In genomic region chr15:58522391-58522790, GRCh38 we compare ENCODE assay signal across 12 cellular contexts.
DNase-seq lines count a peak whose midpoint lies in the region; ATAC-seq and TF ChIP-seq lines count a peak whose summit lies in the region.
"Had no signal": no experiment of that assay in that cellular context is flagged by ENCODE, and none has a peak within 500 bp of the region (broad histone marks: within the 10 kb centered on the region; RNA-seq: fewer than 3 reads in every experiment).

No MANE protein-coding gene starts in this region.

- H2BK120ac ChIP-seq in trophoblast cell (ENCODE audit: insufficient read depth, low read length, poor library complexity) = peak overlapping the region; percentile 50

- H3K9me3 ChIP-seq in BE2C (no peaks in the 10 kb centered on the region), heart right ventricle (no peaks in the 10 kb centered on the region), trophoblast cell (ENCODE audit: insufficient read depth, low read depth, low read length) (no peaks in the 10 kb centered on the region)

- peak overlapping the region; percentile 98 for H2BK12ac ChIP-seq in trophoblast cell (ENCODE audit: low read length)

- no peak overlapping the region for H3K4me2 ChIP-seq in trophoblast cell (ENCODE audit: low read length)

- H3K27ac ChIP-seq in angular gyrus (ENCODE audit: low read depth, low read length) (peak overlapping the region; percentile 78), heart right ventricle (peak overlapping the region in 9 of 10 donors; percentile 35 to 74 (median 59)), trophoblast cell (ENCODE audit: low read depth, low read length) (peak overlapping the region; percentile 66)

- H2AFZ ChIP-seq in trophoblast cell (ENCODE audit: insufficient read depth, low read length, poor library complexity) = no peak overlapping the region

- peaks cover 31% of the 10 kb centered on the region for H3K4me1 ChIP-seq in BE2C
- peaks cover 0 to 100% (median 44%) of the 10 kb centered on the region in 9 donors for H3K4me1 ChIP-seq in heart right ventricle
- H3K4me1 ChIP-seq in trophoblast cell (ENCODE audit: control insufficient read depth in 1 of 2, insufficient read depth in 2 of 2, low read length in 2 of 2) = peaks cover 19 to 23% of the 10 kb centered on the region in 2 experiments

- H3K18ac ChIP-seq in trophoblast cell (ENCODE audit: low read length) = peak overlapping the region; percentile 84

- peak overlapping the region; percentile 47 for H2AK5ac ChIP-seq in trophoblast cell (ENCODE audit: low read length)

- no peak overlapping the region for H3K9ac ChIP-seq in trophoblast cell (ENCODE audit: low read length)

- DNase-seq in BE2C = peak; percentile 60
- DNase-seq in heart right ventricle = peak in 1 of 2 donors; percentile 63
- DNase-seq in trophoblast cell = no peak
- no peak for DNase-seq in DMS153 (lab: John Stamatoyannopoulos, UW)
- DNase-seq in NCI-H226 = no peak
- DNase-seq: activated CD8-positive, alpha-beta memory T cell treated with anti-CD3 and anti-CD28 coated beads for 24 hours; H9; NCI-H748 treated with DMSO at 0.1 percent for 48 hours; SW 1271 had no signal

- H3K36me3 ChIP-seq in BE2C = no peaks in the 10 kb centered on the region
- no peaks in the 10 kb centered on the region for H3K36me3 ChIP-seq in heart right ventricle
- H3K36me3 ChIP-seq in trophoblast cell (ENCODE audit: control insufficient read depth in 1 of 2, insufficient read depth in 2 of 2, low read length in 2 of 2) = no peaks in the 10 kb centered on the region

- TF ChIP-seq CTCF in BE2C (IDR thresholded peaks at IDR 0.05; ENCODE audit: low read depth, low read length) = no peak
- TF ChIP-seq CTCF in heart right ventricle (IDR thresholded peaks at IDR 0.05) = no peak

- peak overlapping the region; percentile 90 for H4K91ac ChIP-seq in trophoblast cell (ENCODE audit: low read depth, low read length)

- peaks cover 28% of the 10 kb centered on the region for H3K79me1 ChIP-seq in trophoblast cell (ENCODE audit: low read length)

- H2BK5ac ChIP-seq in trophoblast cell (ENCODE audit: low read depth, low read length, poor library complexity) = peak overlapping the region; percentile 10

- intact Hi-C loops in heart right ventricle (cut with DNase I) = loop anchor here in 2 of 10 donors (10.0 kb wide), 2 partner anchors 78 to 278 kb away; no protein-coding TSS in a partner anchor

- peaks cover 2% of the 10 kb centered on the region for H3K79me2 ChIP-seq in trophoblast cell (ENCODE audit: control insufficient read depth, insufficient read depth, low read length, poor library complexity)

- peak overlapping the region; percentile 48 for H4K8ac ChIP-seq in trophoblast cell (ENCODE audit: low read depth, low read length)

- H3K4me3 ChIP-seq in BE2C (ENCODE audit: low read depth, low read length) (no peak overlapping the region), heart right ventricle (no peak overlapping the region), trophoblast cell (ENCODE audit: low read depth, low read length) (no peak overlapping the region)

- H3K14ac ChIP-seq in trophoblast cell (ENCODE audit: low read length) = peak overlapping the region; percentile 47

- H3K23ac ChIP-seq in trophoblast cell (ENCODE audit: low read length) = no peak overlapping the region

- ATAC-seq in heart right ventricle = peak; percentile 26 to 79 (median 53)
- no peak for ATAC-seq in HG02763 (IDR thresholded peaks at IDR 0.05; ENCODE audit: unreplicated experiment)
- no peak for ATAC-seq in GM18502 (IDR thresholded peaks at IDR 0.05; ENCODE audit: poor library complexity, unreplicated experiment)

- no peaks in the 10 kb centered on the region for H3K27me3 ChIP-seq in BE2C
- H3K27me3 ChIP-seq in heart right ventricle = no peaks in the 10 kb centered on the region
- no peaks in the 10 kb centered on the region for H3K27me3 ChIP-seq in trophoblast cell (ENCODE audit: insufficient read depth, low read length)

- H3K4ac ChIP-seq in trophoblast cell (ENCODE audit: low read depth, low read length) = no peak overlapping the region

- 63 to 68% methylated on average over 9 of the region's 9 CpGs for WGBS in heart right ventricle, 2 donors
- no CpG with 5 or more reads among the region's 9 CpGs for WGBS in trophoblast cell (ENCODE audit: extremely low coverage, insufficient coverage, insufficient read length)

- H4K12ac ChIP-seq in trophoblast cell (ENCODE audit: low read depth, low read length) = no peak overlapping the region

Comparison
In these comparisons a context has a peak if more than half of its experiments do, and no peak if none do; other contexts are left out.
1. ATAC-seq: peak in heart right ventricle (8 of 8); none in HG02763 (single experiment) and GM18502 (single experiment).
2. Peak in every context shown above with its lines, with median percentiles within 50 percentile points of each other: H3K27ac ChIP-seq.